8 cellular contexts compared by ENCODE assay signal in the genomic region with DNA sequence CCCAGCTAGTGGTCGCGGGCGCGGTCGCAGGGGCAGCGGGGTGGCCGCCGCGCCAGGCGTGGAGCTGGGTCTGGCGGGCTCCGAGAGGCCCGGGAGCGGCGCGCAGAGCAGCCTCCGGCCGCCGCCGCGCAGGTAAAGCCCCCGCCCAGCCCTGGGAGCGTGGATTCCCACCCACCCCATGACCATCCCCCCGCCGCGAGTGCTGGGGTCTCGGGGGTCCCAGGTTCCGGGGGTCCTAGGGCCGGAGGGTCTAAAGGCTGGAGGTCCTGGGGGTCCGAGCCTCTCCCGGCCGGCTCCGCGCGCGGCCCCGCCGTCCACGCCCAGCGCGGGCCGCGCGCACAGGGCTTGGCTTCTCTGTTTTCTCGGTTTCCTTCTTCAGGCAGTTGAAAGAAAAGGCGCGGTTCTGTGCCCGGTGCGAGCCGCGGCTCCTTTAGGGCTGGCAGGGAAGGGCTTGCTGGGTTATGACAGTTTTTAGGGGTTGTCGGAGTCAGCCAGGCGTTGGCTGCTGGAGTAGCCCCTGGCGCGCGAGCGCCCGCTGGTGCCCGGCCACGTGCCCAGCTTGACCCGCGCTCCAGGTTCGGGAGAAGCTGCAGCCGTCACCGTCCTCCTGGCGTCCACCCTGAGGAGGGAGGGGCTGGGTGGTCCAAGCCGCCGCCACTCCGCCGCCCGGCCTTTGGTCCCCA. TPM values are rescaled to one million over a fixed set of nuclear protein-coding genes. Genes with fewer than 3 reads are reported as not detected.
DNase-seq lines count a peak whose midpoint lies in the region; ATAC-seq and TF ChIP-seq lines count a peak whose summit lies in the region.

No MANE protein-coding gene starts in this region.

- H3K18ac ChIP-seq in H9 (ENCODE audit: insufficient read length, low read depth, low read length) = no peak overlapping the region

- TF ChIP-seq CTCF in CD8-positive, alpha-beta T cell (IDR thresholded peaks at IDR 0.05) = no peak
- peak; percentile 28; the same call in 1 of the 3 replicates for TF ChIP-seq CTCF in H9 (conservative IDR thresholded peaks at IDR 0.05)
- no peak for TF ChIP-seq CTCF in breast epithelium (IDR thresholded peaks at IDR 0.05)

- H3K23ac ChIP-seq in H9 (ENCODE audit: insufficient read length, low read depth, low read length) = no peak overlapping the region

- H3K4me1 ChIP-seq in CD8-positive, alpha-beta T cell (ENCODE audit: insufficient read depth, low read length) = peaks cover 9% of the 10 kb centered on the region
- H3K4me1 ChIP-seq in H9 (ENCODE audit: insufficient read depth, low read length) = no peaks in the 10 kb centered on the region
- H3K4me1 ChIP-seq in breast epithelium = peaks cover 0 to 5% of the 10 kb centered on the region in 2 donors

- H4K91ac ChIP-seq in H9 (ENCODE audit: insufficient read length, low read depth, low read length) = no peak overlapping the region

- H2BK20ac ChIP-seq in H9 (ENCODE audit: low read depth, low read length, poor library complexity, severe bottlenecking) = no peak overlapping the region

- H3K27ac Mint-ChIP-seq in CD8-positive, alpha-beta T cell = no peak overlapping the region
- H3K27ac Mint-ChIP-seq in H9 = no peak overlapping the region

- H3K14ac ChIP-seq in H9 (ENCODE audit: insufficient read depth, low read length) = no peak overlapping the region; the same call in 1 of the 2 replicates

- H2BK12ac ChIP-seq in H9 (ENCODE audit: insufficient read length, low read depth, low read length) = no peak overlapping the region

- POLR2A ChIA-PET in CD8-positive, alpha-beta T cell (lab: Charles Lee) = no interaction called here

- peaks cover 5% of the 10 kb centered on the region for H3K4me1 Mint-ChIP-seq in CD8-positive, alpha-beta T cell (ENCODE audit: low read depth)
- peaks cover 4 to 6% of the 10 kb centered on the region in 2 experiments; a peak in 2 of 4 replicates for H3K4me1 Mint-ChIP-seq in H9

- H2BK5ac ChIP-seq in H9 (ENCODE audit: insufficient read length, low read length) = no peak overlapping the region

- CTCF ChIA-PET in CD8-positive, alpha-beta T cell (lab: Charles Lee) = interaction anchor here (0.9 to 1.1 kb wide), 3 partner anchors 94 to 158 kb away, joined by 3 to 4 read pairs (median 3); no protein-coding TSS in a partner anchor

- H3K79me1 ChIP-seq in H9 (ENCODE audit: insufficient read depth, low read depth, low read length, poor library complexity, severe bottlenecking) = no peaks in the 10 kb centered on the region

- no CpG with 5 or more reads among the region's 71 CpGs for WGBS in H9 (ENCODE audit: extremely low coverage, insufficient read length, low lambda C conversion rate)

- peaks cover 7% of the 10 kb centered on the region for H3K23me2 ChIP-seq in H9 (ENCODE audit: insufficient read length, low read depth, low read length, poor library complexity, severe bottlenecking)

- H3K4ac ChIP-seq in H9 (ENCODE audit: low read depth, low read length) = no peak overlapping the region

- H3K9me3 ChIP-seq in CD8-positive, alpha-beta T cell (ENCODE audit: low read length) = no peaks in the 10 kb centered on the region
- no peaks in the 10 kb centered on the region for H3K9me3 ChIP-seq in H9 (ENCODE audit: control insufficient read depth, low read depth, low read length)
- peaks cover 0 to 10% of the 10 kb centered on the region in 2 donors for H3K9me3 ChIP-seq in breast epithelium

- peak in 4 of 7 experiments; percentile 5 to 60 (median 20) for DNase-seq in CD8-positive, alpha-beta T cell
- DNase-seq in H9 = peak; percentile 56
- DNase-seq in OCI-M2 (lab: John Stamatoyannopoulos, UW; ENCODE audit: unreplicated experiment) = peak; percentile 40
- DNase-seq in breast epithelium (ENCODE audit: low spot score in 2 of 2) = no peak
- DNase-seq in left kidney (ENCODE audit: low read depth, low spot score) = peak; percentile 71
- peak; percentile 13 for DNase-seq in stimulated activated CD4-positive, alpha-beta T cell treated with anti-CD3 and anti-CD28 coated beads, Interleukin-4, amount 100 ng/mL, for 48 hours (ENCODE audit: low read depth in 2 of 2)

- no peak overlapping the region for H2AK5ac ChIP-seq in H9 (ENCODE audit: insufficient read length, low read length)

- peak overlapping the region; percentile 80 for H3K4me3 Mint-ChIP-seq in CD8-positive, alpha-beta T cell
- H3K4me3 Mint-ChIP-seq in H9 = peak overlapping the region; percentile 66 to 80

- intact Hi-C loops in CD8-positive, alpha-beta T cell (cut with DNase I, micrococcal nuclease) = loop anchor here (1.0 to 10.0 kb wide), 5 partner anchors 27 to 1481 kb away; partner anchors contain the start of genes CFAP410 (in 2 of the 2) and PKNOX1 (in 1 of the 2)
- intact Hi-C loops in breast epithelium (cut with DNase I; ENCODE audit: low total_unique reads) = no loop called here

- peak; percentile 43 for ATAC-seq in CD8-positive, alpha-beta T cell
- ATAC-seq in GM21717 (IDR thresholded peaks at IDR 0.05; ENCODE audit: unreplicated experiment) = no peak
- ATAC-seq in HG02852 (IDR thresholded peaks at IDR 0.05; ENCODE audit: unreplicated experiment) = no peak

- no peak overlapping the region for H3K9ac ChIP-seq in H9 (ENCODE audit: extremely low read depth, insufficient read length, low read length)

- H4K5ac ChIP-seq in H9 (ENCODE audit: insufficient read length, low read depth, low read length) = no peak overlapping the region

- H3T11ph ChIP-seq in H9 (ENCODE audit: low read length) = no peak overlapping the region

- H3K4me3 ChIP-seq in CD8-positive, alpha-beta T cell (ENCODE audit: low read depth, low read length) = peak overlapping the region; percentile 69
- H3K4me3 ChIP-seq in breast epithelium = peak overlapping the region; percentile 58 to 76 (median 71)

- no peaks in the 10 kb centered on the region for H3K36me3 Mint-ChIP-seq in CD8-positive, alpha-beta T cell
- H3K36me3 Mint-ChIP-seq in H9 (ENCODE audit: insufficient read depth in 1 of 3, low read depth in 3 of 3) = peaks cover 0 to 2% (median 0%) of the 10 kb centered on the region in 3 experiments; a peak in 1 of 7 replicates

- H3K79me2 ChIP-seq in H9 (ENCODE audit: insufficient read depth, low read length) = no peaks in the 10 kb centered on the region

- peaks cover 13% of the 10 kb centered on the region for H3K9me3 Mint-ChIP-seq in CD8-positive, alpha-beta T cell
- H3K9me3 Mint-ChIP-seq in H9 = no peaks in the 10 kb centered on the region; a peak in 1 of 5 replicates

- H3K56ac ChIP-seq in H9 (ENCODE audit: insufficient read length, low read depth, low read length) = no peak overlapping the region

- no peaks in the 10 kb centered on the region for H3K36me3 ChIP-seq in CD8-positive, alpha-beta T cell (ENCODE audit: insufficient read depth, low read length)
- H3K36me3 ChIP-seq in breast epithelium = no peaks in the 10 kb centered on the region

- H3K27me3 Mint-ChIP-seq in CD8-positive, alpha-beta T cell (ENCODE audit: low read depth) = peaks cover 5% of the 10 kb centered on the region
- H3K27me3 Mint-ChIP-seq in H9 (ENCODE audit: low read depth) = peaks cover 33% of the 10 kb centered on the region

- no peak overlapping the region for H2BK15ac ChIP-seq in H9 (ENCODE audit: low read depth, low read length)

- H4K8ac ChIP-seq in H9 (replicated peaks; ENCODE audit: insufficient read length, low read depth, low read length) = no peak overlapping the region

- no peak overlapping the region for H2AFZ ChIP-seq in H9 (ENCODE audit: low read length)

- H3K27ac ChIP-seq in CD8-positive, alpha-beta T cell (ENCODE audit: low read depth, low read length) = no peak overlapping the region
- H3K27ac ChIP-seq in H9 (ENCODE audit: insufficient read length, low read depth, low read length) (no peak overlapping the region), breast epithelium (no peak overlapping the region)

- no peaks in the 10 kb centered on the region for H4K20me1 ChIP-seq in H9 (ENCODE audit: control insufficient read depth, insufficient read depth, insufficient read length)

- H3K4me2 ChIP-seq in H9 (ENCODE audit: insufficient read depth, insufficient read length, low read length) = peak overlapping the region; percentile 28

- H3K27me3 ChIP-seq in CD8-positive, alpha-beta T cell (ENCODE audit: insufficient read depth, low read length) = no peaks in the 10 kb centered on the region
- H3K27me3 ChIP-seq in H9 (ENCODE audit: insufficient read depth, low read length) (no peaks in the 10 kb centered on the region), breast epithelium (peaks cover 0 to 8% of the 10 kb centered on the region in 2 donors)

- no peak for TF ChIP-seq POLR2A in breast epithelium (IDR thresholded peaks at IDR 0.05)

- H2BK120ac ChIP-seq in H9 (ENCODE audit: low read depth, low read length, poor library complexity, severe bottlenecking) = no peak overlapping the region

RNA-seq across cellular contexts. Expression of gene LRRC3, which starts 0.4 kb away (rescaled TPM):
- under 1 TPM; 0.39 to 0.68 TPM for total RNA-seq in CD8-positive, alpha-beta T cell
- 2.6 and 3.1 TPM in 2 replicates for total RNA-seq in H9 (2021)
- 1 to 10 TPM; 1.6 to 6.4 (median 2.0) TPM for total RNA-seq in breast epithelium

Comparison
In these comparisons a context has a peak if more than half of its experiments do, and no peak if none do; other contexts are left out.
1. DNase-seq: peak in CD8-positive, alpha-beta T cell (4 of 7), H9 (single experiment), OCI-M2 (single experiment), left kidney (single experiment) and stimulated activated CD4-positive, alpha-beta T cell treated with anti-CD3 and anti-CD28 coated beads, Interleukin-4, amount 100 ng/mL, for 48 hours (2 of 2); none in breast epithelium (0 of 2).